ENCODE assay signal across 20 cellular contexts in the genomic region with DNA sequence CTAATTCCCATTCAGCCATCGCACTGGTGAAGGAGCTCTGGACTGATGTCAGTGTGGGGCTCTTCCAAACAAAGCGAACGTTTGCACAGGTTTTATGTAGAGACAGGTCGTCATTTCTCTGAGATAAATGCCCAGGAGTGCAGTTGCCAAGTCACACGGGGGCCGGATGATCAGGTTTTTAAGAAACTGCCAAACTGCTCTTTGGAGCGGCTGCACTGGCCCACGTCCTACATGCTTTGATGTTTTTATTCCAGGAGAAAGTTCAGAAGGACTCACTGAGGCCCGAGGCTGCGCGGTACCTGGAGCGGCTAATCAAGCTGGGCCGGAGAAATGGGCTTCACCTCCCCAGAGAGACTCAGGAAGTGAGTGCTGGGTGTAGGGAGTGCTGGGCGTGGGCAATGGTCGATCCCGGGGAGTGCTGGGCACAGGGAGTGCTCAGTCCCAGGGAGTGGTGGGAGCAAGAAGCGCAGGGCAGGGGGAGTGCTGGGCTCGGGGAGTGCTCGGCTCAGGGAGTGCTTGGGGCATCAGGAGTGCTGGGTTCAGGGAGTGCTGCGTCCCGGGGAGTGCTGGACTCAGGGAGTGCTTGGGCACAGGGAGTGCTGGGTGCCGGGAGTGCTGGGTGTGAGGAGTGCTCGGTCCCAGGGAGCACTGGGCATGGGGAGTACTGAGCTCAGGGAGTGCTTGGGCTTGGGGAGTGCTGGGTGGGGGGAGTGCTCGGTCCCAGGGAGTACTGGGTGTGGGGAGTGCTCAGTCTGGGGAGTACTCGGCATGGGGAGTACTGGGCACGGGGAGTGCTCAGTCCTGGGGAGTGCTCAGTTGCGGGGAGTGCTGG. TPM values are rescaled to one million over a fixed set of nuclear protein-coding genes. Genes with fewer than 3 reads are reported as not detected.
DNase-seq lines count a peak whose midpoint lies in the region; ATAC-seq, FAIRE-seq and TF ChIP-seq lines count a peak whose summit lies in the region.
"Had no signal": no experiment of that assay in that cellular context is flagged by ENCODE, and none has a peak within 500 bp of the region (broad histone marks: within the 10 kb centered on the region; RNA-seq: fewer than 3 reads in every experiment).

No MANE protein-coding gene starts in this region.

- BruUV-seq in Caco-2 (replicated peaks; lab: Mats Ljungman, UMichigan): no TSS peak

- H3K36me3 ChIP-seq in Caco-2 (ENCODE audit: control insufficient read depth, insufficient read depth, low read length): peaks cover 6% of the 10 kb centered on the region
- H3K36me3 ChIP-seq in lower lobe of right lung: peaks cover 61% of the 10 kb centered on the region

- intact Hi-C loops in Caco-2 (cut with micrococcal nuclease; ENCODE audit: unreplicated experiment): no loop called here
- intact Hi-C loops in lower lobe of right lung (cut with DNase I): no loop called here

- H3K27me3 ChIP-seq in Caco-2 (replicated peaks; ENCODE audit: control insufficient read depth, insufficient read depth, low read length): no peaks in the 10 kb centered on the region
- no peaks in the 10 kb centered on the region for H3K27me3 ChIP-seq in lower lobe of right lung (ENCODE audit: low read depth)
- H3K27me3 ChIP-seq: BLaER1 treated with 17β-estradiol and CSF1 and Interleukin-3, amounts not matched to agents 10 nM and 100 nM; body of pancreas; sigmoid colon; stomach; tibial nerve had no signal

- peak overlapping the region; percentile 48 for H3K27ac Mint-ChIP-seq in Caco-2 (ENCODE audit: unreplicated experiment)
- H3K27ac Mint-ChIP-seq: immature natural killer cell, T-helper 17 cell had no signal

- POLR2A ChIA-PET in Caco-2 (lab: Charles Lee): interaction anchor here (0.6 kb wide), 1 partner anchor 289 kb away, joined by 4 read pairs; no protein-coding TSS in a partner anchor

- DNase-seq in Caco-2: no peak
- no peak for DNase-seq in lower lobe of right lung
- no peak for DNase-seq in GM12892 (ENCODE audit: insufficient read length)
- no peak for DNase-seq in EL
- DNase-seq: activated CD4-positive, alpha-beta T cell treated with anti-CD3 and anti-CD28 coated beads for 4 hours; activated T-cell treated with anti-CD3 and anti-CD28 coated beads, Interleukin-2, amount 50 U/mL, for 4 hours; body of pancreas; immature natural killer cell; NCI-H1105; NCI-H2029; NCI-H69; sigmoid colon; stomach; T-helper 17 cell had no signal

- H3K4me3 ChIP-seq in Caco-2 (ENCODE audit: low read depth, low read length) (no peak overlapping the region), lower lobe of right lung (no peak overlapping the region)
- H3K4me3 ChIP-seq: BLaER1 treated with 17β-estradiol and CSF1 and Interleukin-3, amounts not matched to agents 10 nM and 100 nM; body of pancreas; sigmoid colon; SK-N-MC; stomach; tibial nerve had no signal

- TF ChIP-seq POLR2A in GM12892 (IDR thresholded peaks at IDR 0.05; ENCODE audit: low read depth, low read length): no peak

- TF ChIP-seq CTCF in Caco-2 (IDR thresholded peaks at IDR 0.05; ENCODE audit: insufficient read depth in 1 of 2, low read depth in 1 of 2, low read length in 1 of 2, severe bottlenecking in 1 of 2, unreplicated experiment in 1 of 2) (no peak), VCaP (conservative IDR thresholded peaks at IDR 0.05) (no peak), lower lobe of right lung (IDR thresholded peaks at IDR 0.05) (no peak)

- no peaks in the 10 kb centered on the region for H3K27me3 Mint-ChIP-seq in Caco-2 (ENCODE audit: insufficient read depth, unreplicated experiment)
- H3K27me3 Mint-ChIP-seq: IgD-negative memory B cell, T-helper 17 cell had no signal

- peak; percentile 6 to 37 for ATAC-seq in lower lobe of right lung
- no peak for ATAC-seq in GM19351 (IDR thresholded peaks at IDR 0.05; ENCODE audit: unreplicated experiment)
- ATAC-seq: body of pancreas, T-helper 17 cell had no signal

- H3K9me3 ChIP-seq in Caco-2: no peaks in the 10 kb centered on the region
- no peaks in the 10 kb centered on the region for H3K9me3 ChIP-seq in lower lobe of right lung
- H3K9me3 ChIP-seq: BLaER1 treated with 17β-estradiol and CSF1 and Interleukin-3, amounts not matched to agents 10 nM and 100 nM; body of pancreas; sigmoid colon; stomach; tibial nerve had no signal

- FAIRE-seq in GM12892 (lab: Jason Lieb, UNC): no peak

- H3K27ac ChIP-seq in VCaP: peak overlapping the region; percentile 90
- no peak overlapping the region for H3K27ac ChIP-seq in lower lobe of right lung
- H3K27ac ChIP-seq: BLaER1 treated with 17β-estradiol and CSF1 and Interleukin-3, amounts not matched to agents 10 nM and 100 nM; body of pancreas; sigmoid colon; SK-N-MC; stomach; tibial nerve had no signal

- H3K4me1 ChIP-seq in Caco-2 (no peaks in the 10 kb centered on the region), lower lobe of right lung (no peaks in the 10 kb centered on the region)
- H3K4me1 ChIP-seq: sigmoid colon, stomach, tibial nerve had no signal

- no peaks in the 10 kb centered on the region for H3K9me3 Mint-ChIP-seq in Caco-2 (ENCODE audit: unreplicated experiment)
- H3K9me3 Mint-ChIP-seq: activated T-cell treated with anti-CD3 and anti-CD28 coated beads, Interleukin-2, amount 50 U/mL, for 4 hours; IgD-negative memory B cell; immature natural killer cell had no signal

- CTCF ChIA-PET in Caco-2 (lab: Charles Lee): no interaction called here

- no peaks in the 10 kb centered on the region for H3K4me1 Mint-ChIP-seq in Caco-2 (ENCODE audit: low read depth, unreplicated experiment)
- H3K4me1 Mint-ChIP-seq: immature natural killer cell, T-helper 17 cell had no signal

- no peak overlapping the region for H3K4me3 Mint-ChIP-seq in Caco-2 (ENCODE audit: unreplicated experiment)
- H3K4me3 Mint-ChIP-seq: activated T-cell treated with anti-CD3 and anti-CD28 coated beads, Interleukin-2, amount 50 U/mL, for 4 hours; IgD-negative memory B cell; immature natural killer cell; T-helper 17 cell had no signal

- H3K36me3 Mint-ChIP-seq in Caco-2 (ENCODE audit: insufficient read depth, unreplicated experiment): peaks cover 68% of the 10 kb centered on the region

RNA-seq across cellular contexts. Expression of a gene that starts 10.7 kb away (rescaled TPM):
- total RNA-seq in Caco-2 (2022) (118 and 119 TPM in 2 replicates), lower lobe of right lung (34.9 TPM)
- 82.9 TPM for polyA plus RNA-seq in GM12892 (2012; ENCODE audit: missing spikeins)

RNA-seq across cellular contexts. Expression of a gene that starts 13.0 kb away (rescaled TPM):
- total RNA-seq in Caco-2 (2022) (90.1 TPM in 2 replicates), lower lobe of right lung (41.6 TPM)
- polyA plus RNA-seq in GM12892 (2012; ENCODE audit: missing spikeins): 28.2 TPM

RNA-seq across cellular contexts. Expression of a gene that starts 23.6 kb away (rescaled TPM):
- 3.6 and 3.7 TPM in 2 replicates for total RNA-seq in Caco-2 (2022)
- total RNA-seq in lower lobe of right lung: 4.2 TPM
- 1.7 TPM for polyA plus RNA-seq in GM12892 (2012; ENCODE audit: missing spikeins)

RNA-seq across cellular contexts. Expression of a gene that starts 45.2 kb away (rescaled TPM):
- total RNA-seq in Caco-2 (2022): 4.7 and 6.2 TPM in 2 replicates
- 7.7 TPM for total RNA-seq in lower lobe of right lung
- 2.6 TPM for polyA plus RNA-seq in GM12892 (2012; ENCODE audit: missing spikeins)

RNA-seq across cellular contexts. Expression of a gene that starts 56.2 kb away (rescaled TPM):
- total RNA-seq in Caco-2 (2022) (33.2 and 35.0 TPM in 2 replicates), lower lobe of right lung (24.4 TPM)
- 25.2 TPM for polyA plus RNA-seq in GM12892 (2012; ENCODE audit: missing spikeins)
